In the genomic region with DNA sequence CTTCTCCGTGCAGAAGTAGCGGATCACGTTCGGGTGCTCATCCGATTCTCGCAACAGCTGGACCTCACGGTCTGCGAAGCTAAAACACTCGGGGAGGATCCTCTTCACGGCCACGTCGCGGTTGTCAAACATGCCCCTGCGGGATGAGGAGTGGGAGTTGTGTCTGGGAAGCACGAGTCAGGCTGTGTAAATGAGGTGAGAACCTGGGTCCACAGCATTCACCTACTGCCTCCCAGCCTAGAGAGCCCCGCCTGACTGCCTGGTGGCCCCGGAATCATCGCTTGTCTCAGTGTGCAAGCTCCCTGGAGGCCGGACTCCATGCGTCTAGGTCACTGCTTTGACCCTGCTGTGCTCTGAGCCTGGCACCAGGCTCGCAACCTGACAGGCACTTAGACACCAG, we compare ENCODE assay signal across 31 cellular contexts. TPM values are rescaled to one million over a fixed set of nuclear protein-coding genes. Genes with fewer than 3 reads are reported as not detected.
"Had no signal": no experiment of that assay in that cellular context is flagged by ENCODE, and none has a peak within 500 bp of the region (broad histone marks: within the 10 kb centered on the region; RNA-seq: fewer than 3 reads in every experiment).

No MANE protein-coding gene starts in this region.

- H3K9me3 Mint-ChIP-seq: activated CD8-positive, alpha-beta T cell treated with anti-CD3 and anti-CD28 coated beads for 36 hours; activated naive CD4-positive, alpha-beta T cell treated with anti-CD3 and anti-CD28 coated beads, Interleukin-2, amount 50 U/mL, for 24 hours; activated T-helper 1 cell treated with anti-CD3 and anti-CD28 coated beads, Interleukin-12 subunit alpha, Interleukin-12 subunit beta, Interleukin-2, Interleukin-4 antibody, amounts not matched to agents 30 ng/mL and 10 ng/mL and 1 ng/mL, durations not matched to agents 14 hours and 24 hours and 36 hours; central memory CD8-positive, alpha-beta T cell; dendritic cell treated with granulocyte-macrophage colony-stimulating factor and Interleukin-4, amounts not matched to agents 40 ng/mL and 50 ng/mL, for 4 days; stimulated activated memory B cell treated with anti-CD40 and anti-IgM and Interleukin-4, amounts not matched to agents 10 μg/mL and 1 μg/mL and 100 μg/mL, for 72 hours; stimulated activated naive CD8-positive, alpha-beta T cell treated with anti-CD3 and anti-CD28 coated beads, Interleukin-15, amount 100 ng/mL, for 72 hours; type B pancreatic cell had no signal

- H3K27ac Mint-ChIP-seq: activated CD8-positive, alpha-beta T cell treated with anti-CD3 and anti-CD28 coated beads for 36 hours; activated naive CD4-positive, alpha-beta T cell treated with anti-CD3 and anti-CD28 coated beads, Interleukin-2, amount 50 U/mL, for 24 hours; activated T-helper 1 cell treated with anti-CD3 and anti-CD28 coated beads, Interleukin-12 subunit alpha, Interleukin-12 subunit beta, Interleukin-2, Interleukin-4 antibody, amounts not matched to agents 30 ng/mL and 10 ng/mL and 1 ng/mL, durations not matched to agents 14 hours and 24 hours and 36 hours; dendritic cell treated with granulocyte-macrophage colony-stimulating factor and Interleukin-4, amounts not matched to agents 40 ng/mL and 50 ng/mL, for 4 days; stimulated activated memory B cell treated with anti-CD40 and anti-IgM and Interleukin-4, amounts not matched to agents 10 μg/mL and 1 μg/mL and 100 μg/mL, for 72 hours; stimulated activated naive CD8-positive, alpha-beta T cell treated with anti-CD3 and anti-CD28 coated beads, Interleukin-15, amount 100 ng/mL, for 72 hours had no signal

- H3K4me1 ChIP-seq: esophagus muscularis mucosa, foreskin keratinocyte, left lung, lower lobe of right lung, prostate gland, vagina had no signal

- H3K27me3 Mint-ChIP-seq: activated CD8-positive, alpha-beta T cell treated with anti-CD3 and anti-CD28 coated beads for 36 hours; activated naive CD4-positive, alpha-beta T cell treated with anti-CD3 and anti-CD28 coated beads, Interleukin-2, amount 50 U/mL, for 24 hours; central memory CD8-positive, alpha-beta T cell; dendritic cell treated with granulocyte-macrophage colony-stimulating factor and Interleukin-4, amounts not matched to agents 40 ng/mL and 50 ng/mL, for 4 days; stimulated activated memory B cell treated with anti-CD40 and anti-IgM and Interleukin-4, amounts not matched to agents 10 μg/mL and 1 μg/mL and 100 μg/mL, for 72 hours; stimulated activated naive CD8-positive, alpha-beta T cell treated with anti-CD3 and anti-CD28 coated beads, Interleukin-15, amount 100 ng/mL, for 72 hours; type B pancreatic cell had no signal

- H3K4me3 ChIP-seq: esophagus muscularis mucosa, heart right ventricle, left lung, lower lobe of right lung, ovary, prostate gland, vagina had no signal

- DNase-seq: activated CD4-positive, alpha-beta T cell treated with anti-CD3 and anti-CD28 coated beads for 4 hours; activated CD8-positive, alpha-beta T cell treated with anti-CD3 and anti-CD28 coated beads for 36 hours; activated gamma-delta T cell; anterior cingulate cortex; foreskin keratinocyte; heart right ventricle; kidney glomerular epithelial cell; left lung; lower lobe of right lung; mesenchymal stem cell; ovary; retina; small intestine; stimulated activated CD4-positive, alpha-beta T cell treated with anti-CD3 and anti-CD28 coated beads, Interleukin-4, amount 100 ng/mL, for 4 hours; stimulated activated CD8-positive, alpha-beta memory T cell treated with anti-CD3 and anti-CD28 coated beads, Interleukin-4, amount 100 ng/mL, for 48 hours; stimulated activated naive CD8-positive, alpha-beta T cell treated with anti-CD3 and anti-CD28 coated beads, Interleukin-15, amount 100 ng/mL, for 72 hours; substantia nigra; T-helper 1 cell had no signal

- H3K27me3 ChIP-seq: esophagus muscularis mucosa, foreskin keratinocyte, heart right ventricle, left lung, ovary, vagina had no signal

- H3K36me3 ChIP-seq: ovary had no signal

- H3K4me3 Mint-ChIP-seq: activated CD8-positive, alpha-beta T cell treated with anti-CD3 and anti-CD28 coated beads for 36 hours; activated naive CD4-positive, alpha-beta T cell treated with anti-CD3 and anti-CD28 coated beads, Interleukin-2, amount 50 U/mL, for 24 hours; activated T-helper 1 cell treated with anti-CD3 and anti-CD28 coated beads, Interleukin-12 subunit alpha, Interleukin-12 subunit beta, Interleukin-2, Interleukin-4 antibody, amounts not matched to agents 30 ng/mL and 10 ng/mL and 1 ng/mL, durations not matched to agents 14 hours and 24 hours and 36 hours; central memory CD8-positive, alpha-beta T cell; dendritic cell treated with granulocyte-macrophage colony-stimulating factor and Interleukin-4, amounts not matched to agents 40 ng/mL and 50 ng/mL, for 4 days; stimulated activated memory B cell treated with anti-CD40 and anti-IgM and Interleukin-4, amounts not matched to agents 10 μg/mL and 1 μg/mL and 100 μg/mL, for 72 hours; stimulated activated naive CD8-positive, alpha-beta T cell treated with anti-CD3 and anti-CD28 coated beads, Interleukin-15, amount 100 ng/mL, for 72 hours; type B pancreatic cell had no signal

- H3K9me3 ChIP-seq: esophagus muscularis mucosa, heart right ventricle, left lung, lower lobe of right lung, ovary, prostate gland, vagina had no signal

- H3K27ac ChIP-seq: esophagus muscularis mucosa, foreskin keratinocyte, heart right ventricle, left lung, lower lobe of right lung, ovary, prostate gland, vagina, VCaP had no signal

- ATAC-seq: activated CD8-positive, alpha-beta T cell treated with anti-CD3 and anti-CD28 coated beads for 36 hours; foreskin keratinocyte; heart right ventricle; left lung; lower lobe of right lung; sciatic nerve; stimulated activated memory B cell treated with anti-CD40 and anti-IgM and Interleukin-4, amounts not matched to agents 10 μg/mL and 1 μg/mL and 100 μg/mL, for 72 hours; stimulated activated naive CD8-positive, alpha-beta T cell treated with anti-CD3 and anti-CD28 coated beads, Interleukin-15, amount 100 ng/mL, for 72 hours had no signal

RNA-seq across cellular contexts. Expression of gene ICAM2, which starts 33.9 kb away (rescaled TPM):
- polyA plus RNA-seq: neural cell had no signal

RNA-seq across cellular contexts. Expression of gene PRR29, which starts 56.2 kb away (rescaled TPM):
- total RNA-seq: bronchial epithelial cell, foreskin keratinocyte, vagina had no signal
